23 cellular contexts compared by ENCODE assay signal in genomic region chr3:147904421-147904820, GRCh38.
"Had no signal": no experiment of that assay in that cellular context is flagged by ENCODE, and none has a peak within 500 bp of the region (broad histone marks: within the 10 kb centered on the region; RNA-seq: fewer than 3 reads in every experiment).

No MANE protein-coding gene starts in this region.

- DNase-seq: activated B cell treated with CpG ODN at 0.5 μM for 24 hours; activated CD4-positive, alpha-beta memory T cell treated with anti-CD3 and anti-CD28 coated beads for 36 hours; activated CD4-positive, alpha-beta T cell treated with anti-CD3 and anti-CD28 coated beads for 4 hours; activated CD4-positive, alpha-beta T cell treated with anti-CD3 and anti-CD28 coated beads, Interleukin-2, amount 10 ng/mL, durations not matched to agents 24 days and 14 days; activated CD4-positive, alpha-beta T cell treated with anti-CD3 and anti-CD28 coated beads, Interleukin-2, amount 50 U/mL, for 1 hour; activated CD4-positive, alpha-beta T cell treated with anti-CD3 and anti-CD28 coated beads, Interleukin-2, amount 50 U/mL, for 4 hours; activated CD4-positive, CD25-positive, alpha-beta regulatory T cell treated with anti-CD3 and anti-CD28 coated beads, Interleukin-2, amount 50 U/mL, for 72 hours; activated CD8-positive, alpha-beta memory T cell treated with anti-CD3 and anti-CD28 coated beads, Interleukin-2, amount 50 U/mL, for 4 hours; activated CD8-positive, alpha-beta T cell treated with anti-CD3 and anti-CD28 coated beads for 36 hours; activated effector memory CD4-positive, alpha-beta T cell treated with Interleukin-2 at 50 U/mL for 16 hours; activated gamma-delta T cell; activated naive CD4-positive, alpha-beta T cell treated with anti-CD3 and anti-CD28 coated beads, Interleukin-2, amount 10 ng/mL, durations not matched to agents 7 days and 5 days; activated naive CD4-positive, alpha-beta T cell treated with Interleukin-2 at 50 U/mL for 16 hours; activated naive CD8-positive, alpha-beta T cell treated with anti-CD3 and anti-CD28 coated beads, Interleukin-2, amount 10 ng/mL, durations not matched to agents 7 days and 5 days; activated naive CD8-positive, alpha-beta T cell treated with anti-CD3 and anti-CD28 coated beads, Interleukin-2, amount 50 U/mL, for 24 hours; activated T-cell treated with anti-CD3 and anti-CD28 coated beads, Interleukin-2, amount 50 U/mL, for 24 hours; activated T-cell treated with anti-CD3 and anti-CD28 coated beads, Interleukin-2, amount 50 U/mL, for 48 hours; amygdala; anterior cingulate cortex; caudate nucleus; cerebellar nuclear complex; T-helper 2 cell; T-helper 9 cell had no signal
